1 cellular context compared by ENCODE assay signal in the genomic region with DNA sequence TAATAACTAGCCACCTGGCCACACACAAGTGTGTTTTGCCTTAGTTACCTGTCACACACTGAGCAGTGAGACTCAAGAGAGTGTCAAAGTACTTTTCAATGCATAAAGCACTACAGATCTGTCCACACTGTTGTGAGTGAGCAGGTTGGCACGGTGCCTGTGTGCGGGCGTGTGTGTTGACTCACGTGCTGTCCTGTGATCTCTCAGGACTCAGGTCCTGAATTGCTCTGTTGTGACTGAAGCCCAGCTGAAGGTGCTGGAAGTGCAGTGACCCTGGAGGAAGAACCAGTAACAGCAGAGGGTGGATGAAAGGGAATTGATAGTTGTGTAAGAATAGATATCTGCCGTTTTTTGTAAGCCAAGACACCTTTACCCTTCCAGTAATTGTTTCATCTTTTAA.
TF ChIP-seq lines count a peak whose summit lies in the region.

No MANE protein-coding gene starts in this region.

TF ChIP-seq in liver, 16 proteins besides CTCF, POLR2A, EP300 and RAD21 (continued from another document):
- TF ChIP-seq, protein P1, sequence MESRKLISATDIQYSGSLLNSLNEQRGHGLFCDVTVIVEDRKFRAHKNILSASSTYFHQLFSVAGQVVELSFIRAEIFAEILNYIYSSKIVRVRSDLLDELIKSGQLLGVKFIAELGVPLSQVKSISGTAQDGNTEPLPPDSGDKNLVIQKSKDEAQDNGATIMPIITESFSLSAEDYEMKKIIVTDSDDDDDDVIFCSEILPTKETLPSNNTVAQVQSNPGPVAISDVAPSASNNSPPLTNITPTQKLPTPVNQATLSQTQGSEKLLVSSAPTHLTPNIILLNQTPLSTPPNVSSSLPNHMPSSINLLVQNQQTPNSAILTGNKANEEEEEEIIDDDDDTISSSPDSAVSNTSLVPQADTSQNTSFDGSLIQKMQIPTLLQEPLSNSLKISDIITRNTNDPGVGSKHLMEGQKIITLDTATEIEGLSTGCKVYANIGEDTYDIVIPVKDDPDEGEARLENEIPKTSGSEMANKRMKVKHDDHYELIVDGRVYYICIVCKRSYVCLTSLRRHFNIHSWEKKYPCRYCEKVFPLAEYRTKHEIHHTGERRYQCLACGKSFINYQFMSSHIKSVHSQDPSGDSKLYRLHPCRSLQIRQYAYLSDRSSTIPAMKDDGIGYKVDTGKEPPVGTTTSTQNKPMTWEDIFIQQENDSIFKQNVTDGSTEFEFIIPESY (IDR thresholded peaks at IDR 0.05), result peak; percentile 57
- TF ChIP-seq RXRA (IDR thresholded peaks at IDR 0.05) (peak; percentile 86 to 94), HNF4A (conservative IDR thresholded peaks at IDR 0.05) (peak; percentile 75 to 90), SP1 (IDR thresholded peaks at IDR 0.05) (peak; percentile 66), FOXA1 (IDR thresholded peaks at IDR 0.05) (peak; percentile 74), TAF1 (conservative IDR thresholded peaks at IDR 0.05) (no peak), GABPA (IDR thresholded peaks at IDR 0.05 in 1 of 2, conservative IDR thresholded peaks at IDR 0.05 in 1 of 2) (peak in 1 of 2 donors; percentile 11), FOXA2 (IDR thresholded peaks at IDR 0.05) (peak; percentile 75), NR2F2 (IDR thresholded peaks at IDR 0.05) (no peak)
- TF ChIP-seq, protein P2, sequence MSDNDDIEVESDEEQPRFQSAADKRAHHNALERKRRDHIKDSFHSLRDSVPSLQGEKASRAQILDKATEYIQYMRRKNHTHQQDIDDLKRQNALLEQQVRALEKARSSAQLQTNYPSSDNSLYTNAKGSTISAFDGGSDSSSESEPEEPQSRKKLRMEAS (IDR thresholded peaks at IDR 0.05), result peak; percentile 63
